8 cellular contexts compared by ENCODE assay signal in the genomic region with DNA sequence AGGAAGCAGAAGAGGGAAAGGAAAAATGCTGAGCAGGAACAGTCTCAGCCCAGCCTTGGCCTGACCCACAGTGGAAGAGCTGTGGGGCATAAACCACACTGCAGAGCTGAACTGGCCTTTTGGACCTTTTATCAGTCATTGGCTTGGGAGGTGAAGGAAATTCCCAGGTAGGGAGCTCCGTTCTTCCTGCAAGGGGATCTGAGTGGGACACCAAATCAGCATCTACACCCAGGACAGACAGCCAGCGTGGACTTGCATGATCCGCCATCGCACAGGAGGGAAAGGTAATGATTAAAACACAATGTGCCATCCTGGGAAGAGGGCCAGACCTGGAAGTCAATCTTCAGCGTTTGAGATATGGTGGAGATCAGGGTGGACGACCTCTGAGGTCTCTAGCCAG. TPM values are rescaled to one million over a fixed set of nuclear protein-coding genes. Genes with fewer than 3 reads are reported as not detected.
A peak's percentile ranks its signal among the peaks of the same experiment; 100 is the strongest.
DNase-seq lines count a peak whose midpoint lies in the region; ATAC-seq, FAIRE-seq and TF ChIP-seq lines count a peak whose summit lies in the region.

No MANE protein-coding gene starts in this region.

- peak overlapping the region; percentile 87 for H3K4me3 Mint-ChIP-seq in activated CD4-positive, alpha-beta T cell treated with anti-CD3 and anti-CD28 coated beads for 36 hours
- H3K4me3 Mint-ChIP-seq in activated naive CD8-positive, alpha-beta T cell = peak overlapping the region; percentile 95
- H3K4me3 Mint-ChIP-seq in stimulated activated memory B cell treated with anti-CD40 and anti-IgM and Interleukin-4, amounts not matched to agents 10 μg/mL and 1 μg/mL and 100 μg/mL, for 72 hours = peak overlapping the region; percentile 88
- H3K4me3 Mint-ChIP-seq in CD14-positive monocyte = peak overlapping the region in 1 of 2 donors; percentile 11

- H3K9me3 ChIP-seq in kidney (ENCODE audit: control insufficient read depth in 1 of 2, low read length in 2 of 2) = no peaks in the 10 kb centered on the region

- H3K27ac Mint-ChIP-seq in activated CD4-positive, alpha-beta T cell treated with anti-CD3 and anti-CD28 coated beads for 36 hours = peak overlapping the region; percentile 93
- peak overlapping the region; percentile 85 for H3K27ac Mint-ChIP-seq in activated naive CD8-positive, alpha-beta T cell
- peak overlapping the region; percentile 90 for H3K27ac Mint-ChIP-seq in stimulated activated memory B cell treated with anti-CD40 and anti-IgM and Interleukin-4, amounts not matched to agents 10 μg/mL and 1 μg/mL and 100 μg/mL, for 72 hours
- peak overlapping the region in 1 of 7 donors; percentile 28 for H3K27ac Mint-ChIP-seq in CD14-positive monocyte

- TF ChIP-seq CTCF in kidney (IDR thresholded peaks at IDR 0.05; ENCODE audit: borderline replicate concordance, extremely low read depth, insufficient read depth) = no peak
- no peak for TF ChIP-seq CTCF in CD14-positive monocyte (IDR thresholded peaks at IDR 0.05)

- H3K9ac ChIP-seq in kidney (ENCODE audit: low read length in 2 of 2) = no peak overlapping the region

- no peaks in the 10 kb centered on the region for H3K9me3 Mint-ChIP-seq in activated CD4-positive, alpha-beta T cell treated with anti-CD3 and anti-CD28 coated beads for 36 hours (ENCODE audit: low read depth)
- no peaks in the 10 kb centered on the region for H3K9me3 Mint-ChIP-seq in activated naive CD8-positive, alpha-beta T cell (ENCODE audit: low read depth)
- H3K9me3 Mint-ChIP-seq in stimulated activated memory B cell treated with anti-CD40 and anti-IgM and Interleukin-4, amounts not matched to agents 10 μg/mL and 1 μg/mL and 100 μg/mL, for 72 hours = no peaks in the 10 kb centered on the region
- peaks cover 0 to 2% (median 0%) of the 10 kb centered on the region in 7 donors for H3K9me3 Mint-ChIP-seq in CD14-positive monocyte

- H3K36me3 Mint-ChIP-seq in activated CD4-positive, alpha-beta T cell treated with anti-CD3 and anti-CD28 coated beads for 36 hours (ENCODE audit: low read depth) = peaks cover 2% of the 10 kb centered on the region
- H3K36me3 Mint-ChIP-seq in activated naive CD8-positive, alpha-beta T cell = no peaks in the 10 kb centered on the region
- no peaks in the 10 kb centered on the region for H3K36me3 Mint-ChIP-seq in stimulated activated memory B cell treated with anti-CD40 and anti-IgM and Interleukin-4, amounts not matched to agents 10 μg/mL and 1 μg/mL and 100 μg/mL, for 72 hours
- H3K36me3 Mint-ChIP-seq in CD14-positive monocyte = peaks cover 31 to 42% of the 10 kb centered on the region in 2 donors

- peaks cover 22 to 34% of the 10 kb centered on the region in 2 donors for H3K4me1 ChIP-seq in kidney (ENCODE audit: control insufficient read depth in 1 of 2, insufficient read depth in 1 of 2, low read depth in 1 of 2, low read length in 2 of 2)

- H3K36me3 ChIP-seq in kidney (ENCODE audit: control insufficient read depth in 1 of 2, insufficient read depth in 2 of 2, low read length in 2 of 2) = peaks cover under 1 to 3% of the 10 kb centered on the region in 2 donors

- POLR2A ChIA-PET in activated CD4-positive, alpha-beta T cell treated with anti-CD3 and anti-CD28 coated beads for 36 hours (lab: Charles Lee) = no interaction called here

- H3K4me3 ChIP-seq in kidney (ENCODE audit: low read length in 2 of 2) = peak overlapping the region; percentile 65 to 77

- H3K4me1 Mint-ChIP-seq in activated CD4-positive, alpha-beta T cell treated with anti-CD3 and anti-CD28 coated beads for 36 hours = peaks cover 33% of the 10 kb centered on the region
- H3K4me1 Mint-ChIP-seq in activated naive CD8-positive, alpha-beta T cell (ENCODE audit: low read depth) = peaks cover 30% of the 10 kb centered on the region
- peaks cover 32% of the 10 kb centered on the region for H3K4me1 Mint-ChIP-seq in stimulated activated memory B cell treated with anti-CD40 and anti-IgM and Interleukin-4, amounts not matched to agents 10 μg/mL and 1 μg/mL and 100 μg/mL, for 72 hours
- peaks cover 34% of the 10 kb centered on the region for H3K4me1 Mint-ChIP-seq in CD14-positive monocyte

- intact Hi-C loops in activated CD4-positive, alpha-beta T cell treated with anti-CD3 and anti-CD28 coated beads for 36 hours (cut with DNase I, micrococcal nuclease) = loop anchor here (2.0 to 10.0 kb wide), 4 partner anchors 180 to 574 kb away; a partner anchor contains a TSS
- intact Hi-C loops in kidney (cut with DNase I) = no loop called here
- intact Hi-C loops in CD14-positive monocyte (cut with micrococcal nuclease) = no loop called here

- no peak for ATAC-seq in activated CD4-positive, alpha-beta T cell treated with anti-CD3 and anti-CD28 coated beads for 36 hours
- no peak for ATAC-seq in stimulated activated memory B cell treated with anti-CD40 and anti-IgM and Interleukin-4, amounts not matched to agents 10 μg/mL and 1 μg/mL and 100 μg/mL, for 72 hours

- no peak for DNase-seq in activated CD4-positive, alpha-beta T cell treated with anti-CD3 and anti-CD28 coated beads for 36 hours
- no peak for DNase-seq in activated CD4-positive, alpha-beta T cell treated with anti-CD3 and anti-CD28 coated beads, Interleukin-2, amount 50 U/mL, for 48 hours
- DNase-seq in kidney (peak; percentile 45), NCI-H2029 treated with DMSO at 0.1 percent for 48 hours (lab: John Stamatoyannopoulos, UW) (no peak), CD14-positive monocyte (ENCODE audit: low spot score) (no peak)
- DNase-seq in stimulated activated CD4-positive, alpha-beta T cell treated with anti-CD3 and anti-CD28 coated beads, Interleukin-15, amount 100 ng/mL, for 24 hours = no peak

- H3K27me3 Mint-ChIP-seq in activated CD4-positive, alpha-beta T cell treated with anti-CD3 and anti-CD28 coated beads for 36 hours = no peaks in the 10 kb centered on the region
- no peaks in the 10 kb centered on the region for H3K27me3 Mint-ChIP-seq in activated naive CD8-positive, alpha-beta T cell
- no peaks in the 10 kb centered on the region for H3K27me3 Mint-ChIP-seq in stimulated activated memory B cell treated with anti-CD40 and anti-IgM and Interleukin-4, amounts not matched to agents 10 μg/mL and 1 μg/mL and 100 μg/mL, for 72 hours
- peaks cover 0 to 4% (median 3%) of the 10 kb centered on the region in 3 donors for H3K27me3 Mint-ChIP-seq in CD14-positive monocyte (ENCODE audit: low read depth in 3 of 3)

- FAIRE-seq in kidney (lab: Jason Lieb, UNC) = no peak

- peak overlapping the region in 1 of 2 donors; percentile 38 for H3K27ac ChIP-seq in kidney (ENCODE audit: low read depth in 2 of 2, low read length in 2 of 2)

- CTCF ChIA-PET in activated CD4-positive, alpha-beta T cell treated with anti-CD3 and anti-CD28 coated beads for 36 hours (lab: Charles Lee) = interaction anchor here (0.7 to 1.0 kb wide), 2 partner anchors 179 to 200 kb away, joined by 3 to 4 read pairs; a partner anchor contains a TSS

RNA-seq across cellular contexts. Expression of a gene that starts 1.2 kb away (rescaled TPM):
- 10 to 100 TPM; 27.7 to 30.8 TPM for total RNA-seq in activated CD4-positive, alpha-beta T cell treated with anti-CD3 and anti-CD28 coated beads for 36 hours
- total RNA-seq in kidney = 66.6 TPM
- 108 TPM for polyA plus RNA-seq in kidney (ENCODE audit: insufficient read depth, low read depth, low replicate concordance)
- polyA plus RNA-seq in CD14-positive monocyte = 10 to 100 TPM; 67.3 to 69.9 TPM

RNA-seq across cellular contexts. Expression of a gene that starts 18.6 kb away (rescaled TPM):
- total RNA-seq in activated CD4-positive, alpha-beta T cell treated with anti-CD3 and anti-CD28 coated beads for 36 hours = 10 to 100 TPM; 31.5 to 33.5 TPM
- total RNA-seq in kidney = 116 TPM
- polyA plus RNA-seq in kidney (ENCODE audit: insufficient read depth, low read depth, low replicate concordance) = 69.3 TPM
- polyA plus RNA-seq in CD14-positive monocyte = 1 to 10 TPM; 1.5 to 3.5 TPM

RNA-seq across cellular contexts. Expression of a gene that starts 40.7 kb away (rescaled TPM):
- 10 to 100 TPM in 1 of 2 experiments, 1 to 10 TPM in 1; 9.6 to 12.9 TPM for total RNA-seq in activated CD4-positive, alpha-beta T cell treated with anti-CD3 and anti-CD28 coated beads for 36 hours
- total RNA-seq in kidney = 0.38 TPM
- polyA plus RNA-seq in kidney (ENCODE audit: insufficient read depth, low read depth, low replicate concordance) = not detected
- under 1 TPM; 0.44 TPM for polyA plus RNA-seq in CD14-positive monocyte

RNA-seq across cellular contexts. Expression of a gene that starts 56.9 kb away (rescaled TPM):
- total RNA-seq in activated CD4-positive, alpha-beta T cell treated with anti-CD3 and anti-CD28 coated beads for 36 hours = 1 to 10 TPM; 3.9 to 4.4 TPM
- total RNA-seq in kidney = 52.0 TPM
- polyA plus RNA-seq in kidney (ENCODE audit: insufficient read depth, low read depth, low replicate concordance) (30.2 TPM), CD14-positive monocyte (1 to 10 TPM in 1 of 2 donors, under 1 TPM in 1; 0.92 to 1.0 TPM)

Comparison
In these comparisons a context has a peak if more than half of its experiments do, and no peak if none do; other contexts are left out.
1. intact Hi-C loops: an anchor here in activated CD4-positive, alpha-beta T cell treated with anti-CD3 and anti-CD28 coated beads for 36 hours (2.0 to 10.0 kb wide); none called in kidney and CD14-positive monocyte.